In the genomic region with DNA sequence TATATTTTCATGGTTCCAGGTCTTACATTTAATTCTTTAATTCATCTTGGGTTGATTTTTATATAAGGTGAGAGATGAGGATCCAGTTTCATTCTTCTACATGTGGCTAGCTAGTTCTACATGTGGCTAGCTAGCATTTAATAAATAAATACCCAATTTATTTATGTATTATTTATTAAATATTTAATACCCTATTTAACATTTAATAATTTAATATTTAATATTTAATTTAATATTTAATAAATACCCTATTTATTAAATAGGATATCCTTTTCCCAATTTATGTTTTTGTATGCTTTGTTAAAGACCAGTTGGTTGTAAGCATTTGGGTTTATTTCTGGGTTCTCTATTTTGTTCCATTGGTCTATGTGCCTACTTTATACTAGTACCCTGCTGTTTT, we compare ENCODE assay signal across 26 cellular contexts.
"Had no signal": no experiment of that assay in that cellular context is flagged by ENCODE, and none has a peak within 500 bp of the region (broad histone marks: within the 10 kb centered on the region; RNA-seq: fewer than 3 reads in every experiment).

No MANE protein-coding gene starts in this region.

- ATAC-seq: left colon; left lung; lower lobe of right lung; naive thymus-derived CD8-positive, alpha-beta T cell; pancreas; right cardiac atrium; sciatic nerve; stimulated activated naive B cell treated with anti-CD40 and anti-IgM and Interleukin-4, amounts not matched to agents 10 μg/mL and 1 μg/mL and 100 μg/mL, for 72 hours; stimulated activated naive CD8-positive, alpha-beta T cell treated with anti-CD3 and anti-CD28 coated beads, Interleukin-15, Interleukin-2, amounts not matched to agents 100 U/mL and 50 U/mL, for 24 hours had no signal

- H3K27ac Mint-ChIP-seq: naive thymus-derived CD8-positive, alpha-beta T cell; nephron; stimulated activated naive B cell treated with anti-CD40 and anti-IgM and Interleukin-4, amounts not matched to agents 10 μg/mL and 1 μg/mL and 100 μg/mL, for 72 hours had no signal

- H3K4me1 Mint-ChIP-seq: naive thymus-derived CD8-positive, alpha-beta T cell; nephron; neural crest cell; stimulated activated naive B cell treated with anti-CD40 and anti-IgM and Interleukin-4, amounts not matched to agents 10 μg/mL and 1 μg/mL and 100 μg/mL, for 72 hours had no signal

- H3K36me3 Mint-ChIP-seq: naive thymus-derived CD8-positive, alpha-beta T cell; stimulated activated naive B cell treated with anti-CD40 and anti-IgM and Interleukin-4, amounts not matched to agents 10 μg/mL and 1 μg/mL and 100 μg/mL, for 72 hours had no signal

- H3K27me3 Mint-ChIP-seq: naive thymus-derived CD8-positive, alpha-beta T cell; stimulated activated naive B cell treated with anti-CD40 and anti-IgM and Interleukin-4, amounts not matched to agents 10 μg/mL and 1 μg/mL and 100 μg/mL, for 72 hours had no signal

- H3K9me3 Mint-ChIP-seq: nephron had no signal

- DNase-seq: left colon; left lung; lower lobe of right lung; mammary epithelial cell; mesenchymal stem cell; naive thymus-derived CD8-positive, alpha-beta T cell; nucleus accumbens; pancreas; posterior cingulate gyrus; retina; right cardiac atrium; stimulated activated CD4-positive, alpha-beta T cell treated with anti-CD3 and anti-CD28 coated beads, Interleukin-12 subunit alpha, Interleukin-12 subunit beta, amount 100 ng/mL, for 4 hours; stimulated activated CD4-positive, alpha-beta T cell treated with anti-CD3 and anti-CD28 coated beads, Interleukin-15, amount 100 ng/mL, for 24 hours; stimulated activated CD4-positive, alpha-beta T cell treated with anti-CD3 and anti-CD28 coated beads, Interleukin-2, amount 100 ng/mL, for 24 hours; stimulated activated CD4-positive, alpha-beta T cell treated with anti-CD3 and anti-CD28 coated beads, Interleukin-4, amount 100 ng/mL, for 1 hour; stimulated activated naive B cell treated with anti-CD40 and anti-IgM and Interleukin-4, amounts not matched to agents 10 μg/mL and 1 μg/mL and 100 μg/mL, for 72 hours; stimulated activated naive CD8-positive, alpha-beta T cell treated with anti-CD3 and anti-CD28 coated beads, Interleukin-15, Interleukin-2, amounts not matched to agents 100 U/mL and 50 U/mL, for 24 hours; stomach; testis; thyroid gland; transverse colon; upper lobe of left lung had no signal

- H3K4me3 Mint-ChIP-seq: naive thymus-derived CD8-positive, alpha-beta T cell; nephron; neural crest cell; stimulated activated naive B cell treated with anti-CD40 and anti-IgM and Interleukin-4, amounts not matched to agents 10 μg/mL and 1 μg/mL and 100 μg/mL, for 72 hours had no signal

- FAIRE-seq: keratinocyte, pancreas had no signal
